ENCODE assay signal across 8 cellular contexts in the genomic region with DNA sequence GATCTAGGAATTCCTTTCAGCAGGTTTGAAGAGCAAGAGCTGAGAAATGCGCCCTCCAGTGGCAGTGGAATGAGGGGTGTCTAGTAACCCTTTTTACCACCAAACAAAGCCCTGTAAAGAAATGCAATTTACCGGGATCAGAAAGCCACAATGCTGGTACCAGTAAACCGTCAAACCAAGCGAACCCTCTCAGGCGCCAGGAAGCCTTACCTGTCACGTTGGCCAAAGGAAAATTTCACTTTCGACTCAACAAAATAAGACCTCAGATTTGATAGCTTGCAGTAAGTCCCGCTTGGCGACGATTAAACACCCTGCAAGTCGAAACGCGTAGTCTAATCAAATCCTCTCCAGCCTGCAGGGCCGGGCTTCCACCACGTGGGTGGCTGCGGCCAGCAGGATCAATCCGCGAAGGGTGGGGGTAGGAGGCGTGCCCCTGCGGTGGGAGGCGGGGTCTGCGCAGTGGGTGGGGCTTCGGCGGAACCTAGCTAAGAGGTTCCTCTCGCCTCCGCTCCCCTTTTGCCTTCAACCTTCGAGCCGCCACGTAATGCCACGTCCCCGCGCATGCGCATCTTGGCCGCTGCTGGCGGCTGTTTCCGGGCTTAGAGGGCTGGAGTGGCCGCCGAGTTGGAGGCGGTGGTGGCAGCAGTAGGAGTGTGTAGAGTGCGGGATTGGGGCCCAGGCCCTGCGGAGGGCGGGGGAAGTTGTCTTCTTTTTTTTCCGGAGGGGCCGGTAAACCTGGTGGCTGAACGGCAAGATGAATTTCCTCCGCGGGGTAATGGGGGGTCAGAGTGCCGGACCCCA. TPM values are rescaled to one million over a fixed set of nuclear protein-coding genes. Genes with fewer than 3 reads are reported as not detected.
DNase-seq lines count a peak whose midpoint lies in the region; ATAC-seq and TF ChIP-seq lines count a peak whose summit lies in the region.

A gene with protein sequence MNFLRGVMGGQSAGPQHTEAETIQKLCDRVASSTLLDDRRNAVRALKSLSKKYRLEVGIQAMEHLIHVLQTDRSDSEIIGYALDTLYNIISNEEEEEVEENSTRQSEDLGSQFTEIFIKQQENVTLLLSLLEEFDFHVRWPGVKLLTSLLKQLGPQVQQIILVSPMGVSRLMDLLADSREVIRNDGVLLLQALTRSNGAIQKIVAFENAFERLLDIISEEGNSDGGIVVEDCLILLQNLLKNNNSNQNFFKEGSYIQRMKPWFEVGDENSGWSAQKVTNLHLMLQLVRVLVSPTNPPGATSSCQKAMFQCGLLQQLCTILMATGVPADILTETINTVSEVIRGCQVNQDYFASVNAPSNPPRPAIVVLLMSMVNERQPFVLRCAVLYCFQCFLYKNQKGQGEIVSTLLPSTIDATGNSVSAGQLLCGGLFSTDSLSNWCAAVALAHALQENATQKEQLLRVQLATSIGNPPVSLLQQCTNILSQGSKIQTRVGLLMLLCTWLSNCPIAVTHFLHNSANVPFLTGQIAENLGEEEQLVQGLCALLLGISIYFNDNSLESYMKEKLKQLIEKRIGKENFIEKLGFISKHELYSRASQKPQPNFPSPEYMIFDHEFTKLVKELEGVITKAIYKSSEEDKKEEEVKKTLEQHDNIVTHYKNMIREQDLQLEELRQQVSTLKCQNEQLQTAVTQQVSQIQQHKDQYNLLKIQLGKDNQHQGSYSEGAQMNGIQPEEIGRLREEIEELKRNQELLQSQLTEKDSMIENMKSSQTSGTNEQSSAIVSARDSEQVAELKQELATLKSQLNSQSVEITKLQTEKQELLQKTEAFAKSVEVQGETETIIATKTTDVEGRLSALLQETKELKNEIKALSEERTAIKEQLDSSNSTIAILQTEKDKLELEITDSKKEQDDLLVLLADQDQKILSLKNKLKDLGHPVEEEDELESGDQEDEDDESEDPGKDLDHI (plus strand): TSS at position 512 of the 801 bp plus-strand sequence. CDS start 243 bp downstream, at position 755.

- peak; percentile 87 for ATAC-seq in HG03442 (IDR thresholded peaks at IDR 0.05; ENCODE audit: unreplicated experiment)

- H3K9me3 ChIP-seq in BLaER1: 0 out of 2 replicates have a peak, but pooled peaks cover 5% of the 10 kb centered on the region

- H3K27ac Mint-ChIP-seq in chondrocyte (ENCODE audit: unreplicated experiment): peak within 1 kb of the TSS; percentile 100

- peak within 1 kb of the TSS; percentile 86 for H3K4me3 ChIP-seq in BLaER1
- peak within 1 kb of the TSS; percentile 94 for H3K4me3 ChIP-seq in kidney epithelial cell (ENCODE audit: low read depth, low read length)

- DNase-seq in GM19238 (ENCODE audit: insufficient read length, low spot score): peak; percentile 87
- peak; percentile 98 for DNase-seq in NCI-H510A treated with DMSO at 0.1 percent for 48 hours (lab: John Stamatoyannopoulos, UW)
- peak; percentile 98 for DNase-seq in activated CD4-positive, alpha-beta T cell treated with anti-CD3 and anti-CD28 coated beads for 24 hours (ENCODE audit: low read depth in 2 of 2)
- peak; percentile 100 for DNase-seq in chondrocyte (ENCODE audit: low spot score)
- peak; percentile 91 for DNase-seq in kidney epithelial cell (ENCODE audit: low read depth)
- DNase-seq in stimulated activated CD4-positive, alpha-beta T cell treated with anti-CD3 and anti-CD28 coated beads, Interleukin-15, amount 100 ng/mL, for 48 hours (ENCODE audit: low read depth in 2 of 2): peak; percentile 99

- H3K9ac ChIP-seq in BLaER1: peak within 1 kb of the TSS; percentile 89

- H3K9me3 Mint-ChIP-seq in chondrocyte (ENCODE audit: low read depth): no peaks in the 10 kb centered on the region

- peaks cover 23% of the 10 kb centered on the region for H4K20me1 ChIP-seq in BLaER1

- H3K36me3 ChIP-seq in BLaER1: peaks cover 16% of the 10 kb centered on the region
- no peaks in the 10 kb centered on the region for H3K36me3 ChIP-seq in kidney epithelial cell (ENCODE audit: control insufficient read depth, insufficient read depth, low read length)

- H3K4me1 Mint-ChIP-seq in chondrocyte (ENCODE audit: low read depth): peaks cover 57% of the 10 kb centered on the region

- peak within 1 kb of the TSS; percentile 90 for H3K27ac ChIP-seq in BLaER1

- peak within 1 kb of the TSS; percentile 87 for H3K4me2 ChIP-seq in BLaER1

- TF ChIP-seq CTCF in chondrocyte (IDR thresholded peaks at IDR 0.05) (peak; percentile 97), kidney epithelial cell (IDR thresholded peaks at IDR 0.05; ENCODE audit: insufficient read depth, low read length, poor library complexity, severe bottlenecking) (peak; percentile 89)

- H3K36me3 Mint-ChIP-seq in chondrocyte (ENCODE audit: low read depth): peaks cover 3% of the 10 kb centered on the region

- H3K27me3 Mint-ChIP-seq in chondrocyte (ENCODE audit: low read depth): no peaks in the 10 kb centered on the region

- H3K4me1 ChIP-seq in BLaER1: peaks cover 54% of the 10 kb centered on the region

- H3K27me3 ChIP-seq in BLaER1 (no peaks in the 10 kb centered on the region), kidney epithelial cell (ENCODE audit: control insufficient read depth, insufficient read depth, low read length) (no peaks in the 10 kb centered on the region)

- peak within 1 kb of the TSS; percentile 99 for H3K4me3 Mint-ChIP-seq in chondrocyte (ENCODE audit: unreplicated experiment)

RNA-seq across cellular contexts. Expression of the gene that starts here (rescaled TPM):
- total RNA-seq in chondrocyte (85.0 to 98.4 TPM (median 86.4 TPM) in 3 replicates), kidney epithelial cell (58.1 and 62.4 TPM in 2 replicates)

Comparison
In these comparisons a context has a peak if more than half of its experiments do, and no peak if none do; other contexts are left out.
1. Peak in every context shown above with its lines: DNase-seq, ATAC-seq, H3K4me3 ChIP-seq and H3K27ac ChIP-seq.